15 cellular contexts compared by ENCODE assay signal in the genomic region with DNA sequence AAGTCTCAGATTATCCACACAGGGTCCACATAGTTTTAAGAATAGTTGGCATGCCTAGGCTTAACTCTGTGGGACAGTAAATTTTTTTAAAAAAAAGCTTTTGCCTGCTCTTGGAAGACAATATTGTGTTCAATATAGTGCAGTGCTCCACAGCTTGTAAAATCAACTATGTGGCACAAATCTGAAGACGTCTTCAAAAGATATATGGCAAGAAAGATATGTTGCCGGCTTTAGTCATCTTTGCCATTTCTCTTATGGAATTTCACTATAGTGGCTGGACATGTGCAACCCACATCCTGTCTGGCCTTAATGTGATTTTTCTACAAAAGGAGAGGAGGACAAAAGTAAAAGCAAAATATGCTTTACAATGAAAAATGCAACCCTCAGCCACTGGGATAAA.
A peak's percentile ranks its signal among the peaks of the same experiment; 100 is the strongest.
DNase-seq lines count a peak whose midpoint lies in the region; ATAC-seq and TF ChIP-seq lines count a peak whose summit lies in the region.
"Had no signal": no experiment of that assay in that cellular context is flagged by ENCODE, and none has a peak within 500 bp of the region (broad histone marks: within the 10 kb centered on the region; RNA-seq: fewer than 3 reads in every experiment).

No MANE protein-coding gene starts in this region.

- H3K4ac ChIP-seq in IMR-90 (ENCODE audit: low read depth, low read length) = no peak overlapping the region
- no peak overlapping the region for H3K4ac ChIP-seq in trophoblast cell (ENCODE audit: low read depth, low read length)

- H3K36me3 ChIP-seq in IMR-90 (ENCODE audit: control insufficient read depth, insufficient read depth, low read length) (no peaks in the 10 kb centered on the region), trophoblast cell (ENCODE audit: control insufficient read depth in 1 of 2, insufficient read depth in 2 of 2, low read length in 2 of 2) (no peaks in the 10 kb centered on the region), thyroid gland (no peaks in the 10 kb centered on the region)

- no peaks in the 10 kb centered on the region for H3K27me3 ChIP-seq in IMR-90 (ENCODE audit: control insufficient read depth, insufficient read depth, low read length)
- no peaks in the 10 kb centered on the region for H3K27me3 ChIP-seq in trophoblast cell (ENCODE audit: insufficient read depth, low read length)
- no peaks in the 10 kb centered on the region for H3K27me3 ChIP-seq in thyroid gland

- TF ChIP-seq CTCF in IMR-90 (conservative IDR thresholded peaks at IDR 0.05; ENCODE audit: low read depth, low read length) (no peak), fibroblast of villous mesenchyme (IDR thresholded peaks at IDR 0.05; ENCODE audit: insufficient read depth, low read depth, low read length) (no peak), thyroid gland (IDR thresholded peaks at IDR 0.05) (no peak)

- no peak overlapping the region for H4K8ac ChIP-seq in IMR-90 (ENCODE audit: low read depth in 2 of 2, low read length in 2 of 2)
- H4K8ac ChIP-seq in trophoblast cell (ENCODE audit: low read depth, low read length) = no peak overlapping the region

- H3K56ac ChIP-seq in IMR-90 (ENCODE audit: extremely low read depth, insufficient read depth, low read length) = no peak overlapping the region

- H4K12ac ChIP-seq in trophoblast cell (ENCODE audit: low read depth, low read length) = no peak overlapping the region

- dilution Hi-C loops in IMR-90 (cut with HindIII; ENCODE audit: low sequenced_read_pairs, unreplicated experiment) = no loop called here

- no peaks in the 10 kb centered on the region for H3K79me1 ChIP-seq in IMR-90 (ENCODE audit: low read depth in 1 of 2, low read length in 2 of 2)
- no peaks in the 10 kb centered on the region for H3K79me1 ChIP-seq in trophoblast cell (ENCODE audit: low read length)

- DNase-seq in IMR-90 (no peak), fibroblast of villous mesenchyme (ENCODE audit: low read depth) (peak; percentile 1), trophoblast cell (peak in 1 of 2 donors; percentile 53), thyroid gland (no peak), NCI-H2029 treated with DMSO at 0.1 percent for 48 hours (lab: John Stamatoyannopoulos, UW) (no peak), middle frontal gyrus (ENCODE audit: extremely low spot score, low spot score) (no peak)
- DNase-seq: C1 segment of cervical spinal cord; Calu3; CD4-positive, alpha-beta memory T cell; COR-L47; DMS79 treated with DMSO at 0.1 percent for 48 hours; GF-D8; H7; HCEC 1CT had no signal

- H2AK9ac ChIP-seq in IMR-90 (replicated peaks; ENCODE audit: low read depth, low read length, poor library complexity) = no peak overlapping the region

- TF ChIP-seq RAD21 in IMR-90 (IDR thresholded peaks at IDR 0.05; ENCODE audit: low read length) = no peak

- H3K9ac ChIP-seq in IMR-90 (ENCODE audit: low read depth, low read length) = no peak overlapping the region
- H3K9ac ChIP-seq in trophoblast cell (ENCODE audit: low read length) = no peak overlapping the region

- H2BK15ac ChIP-seq in IMR-90 (ENCODE audit: low read depth, low read length) = no peak overlapping the region

- intact Hi-C loops in IMR-90 (cut with micrococcal nuclease) (no loop called here), thyroid gland (cut with DNase I) (no loop called here)

- H3K23ac ChIP-seq in IMR-90 (ENCODE audit: low read depth, low read length) (no peak overlapping the region), trophoblast cell (ENCODE audit: low read length) (no peak overlapping the region)

- H3K4me3 ChIP-seq in IMR-90 (ENCODE audit: insufficient read depth, low read depth, low read length) = no peak overlapping the region
- no peak overlapping the region for H3K4me3 ChIP-seq in fibroblast of villous mesenchyme (ENCODE audit: low read depth, low read length)
- H3K4me3 ChIP-seq in trophoblast cell (ENCODE audit: low read depth, low read length) = no peak overlapping the region
- no peak overlapping the region for H3K4me3 ChIP-seq in thyroid gland (replicated peaks in 1 of 3)

- H3K79me2 ChIP-seq in trophoblast cell (ENCODE audit: control insufficient read depth, insufficient read depth, low read length, poor library complexity) = no peaks in the 10 kb centered on the region

- H2BK120ac ChIP-seq in IMR-90 (ENCODE audit: low read depth, low read length) = no peak overlapping the region
- H2BK120ac ChIP-seq in trophoblast cell (ENCODE audit: insufficient read depth, low read length, poor library complexity) = no peak overlapping the region

- H2BK12ac ChIP-seq in trophoblast cell (ENCODE audit: low read length) = no peak overlapping the region

- peak; percentile 35; the same call in 1 of the 2 replicates for ATAC-seq in IMR-90 (ENCODE audit: low read depth)
- no peak for ATAC-seq in HG02885 (IDR thresholded peaks at IDR 0.05; ENCODE audit: poor library complexity, unreplicated experiment)

- no peak overlapping the region for H4K91ac ChIP-seq in IMR-90 (ENCODE audit: insufficient read depth, low read depth, low read length)
- H4K91ac ChIP-seq in trophoblast cell (ENCODE audit: low read depth, low read length) = no peak overlapping the region

- H3K9me1 ChIP-seq in IMR-90 (ENCODE audit: insufficient read depth, low read length) = no peaks in the 10 kb centered on the region

- POLR2A ChIA-PET in IMR-90 (lab: Charles Lee; ENCODE audit: unreplicated experiment) = no interaction called here

- no peak overlapping the region for H3K14ac ChIP-seq in IMR-90 (replicated peaks; ENCODE audit: low read depth, low read length)
- no peak overlapping the region for H3K14ac ChIP-seq in trophoblast cell (ENCODE audit: low read length)

- H2AK5ac ChIP-seq in IMR-90 (ENCODE audit: low read depth, low read length) (no peak overlapping the region), trophoblast cell (ENCODE audit: low read length) (no peak overlapping the region)

- in situ Hi-C loops in IMR-90 (cut with MboI; ENCODE audit: low sequenced_read_pairs) = no loop called here

- WGBS in IMR-90 (ENCODE audit: extremely low coverage in 2 of 2, insufficient read length in 1 of 2), 2 experiments = no CpG with 5 or more reads among the region's 2 CpGs
- no CpG with 5 or more reads among the region's 2 CpGs for WGBS in trophoblast cell (ENCODE audit: extremely low coverage, insufficient coverage, insufficient read length)
- 67 to 80% methylated on average over 2 of the region's 2 CpGs for WGBS in thyroid gland, 2 donors

- BruUV-seq in IMR-90 (replicated peaks; lab: Mats Ljungman, UMichigan) = no TSS peak

- CTCF ChIA-PET in IMR-90 (lab: Yijun Ruan, JAX) = interaction anchor here (1.3 kb wide), 1 partner anchor 84 kb away, joined by 3 read pairs; no protein-coding TSS in a partner anchor

- H3K27ac ChIP-seq in IMR-90 (ENCODE audit: insufficient read depth, low read length) (no peak overlapping the region), trophoblast cell (ENCODE audit: low read depth, low read length) (peak overlapping the region; percentile 20), thyroid gland (peak overlapping the region; percentile 75 to 91 (median 88))

- no peaks in the 10 kb centered on the region for H3K9me3 ChIP-seq in IMR-90 (ENCODE audit: control insufficient read depth, insufficient read depth, low read length)
- H3K9me3 ChIP-seq in trophoblast cell (ENCODE audit: insufficient read depth, low read depth, low read length) = peaks cover 1% of the 10 kb centered on the region
- no peaks in the 10 kb centered on the region for H3K9me3 ChIP-seq in thyroid gland

- H2BK20ac ChIP-seq in IMR-90 (ENCODE audit: low read depth, low read length) = no peak overlapping the region

- no peaks in the 10 kb centered on the region for H3K4me1 ChIP-seq in IMR-90 (ENCODE audit: control insufficient read depth, insufficient read depth, low read length)
- peaks cover 0 to 4% of the 10 kb centered on the region in 2 experiments for H3K4me1 ChIP-seq in trophoblast cell (ENCODE audit: control insufficient read depth in 1 of 2, insufficient read depth in 2 of 2, low read length in 2 of 2)
- peaks cover 27 to 30% of the 10 kb centered on the region in 2 donors for H3K4me1 ChIP-seq in thyroid gland

- H3K18ac ChIP-seq in IMR-90 (ENCODE audit: low read depth, low read length) (no peak overlapping the region), trophoblast cell (ENCODE audit: low read length) (no peak overlapping the region)

- H2BK5ac ChIP-seq in IMR-90 (ENCODE audit: low read depth, low read length, poor library complexity, severe bottlenecking) (no peak overlapping the region), trophoblast cell (ENCODE audit: low read depth, low read length, poor library complexity) (no peak overlapping the region)

- H2AFZ ChIP-seq in IMR-90 (replicated peaks; ENCODE audit: low read length, poor library complexity) = no peak overlapping the region
- H2AFZ ChIP-seq in trophoblast cell (ENCODE audit: insufficient read depth, low read length, poor library complexity) = no peak overlapping the region

- H3K4me2 ChIP-seq in IMR-90 (ENCODE audit: low read depth, low read length) (no peak overlapping the region), trophoblast cell (ENCODE audit: low read length) (no peak overlapping the region)

- TF ChIP-seq POLR2A in IMR-90 (IDR thresholded peaks at IDR 0.05; ENCODE audit: low read depth, low read length) (no peak), thyroid gland (IDR thresholded peaks at IDR 0.05) (no peak)

- no peaks in the 10 kb centered on the region for H4K20me1 ChIP-seq in IMR-90 (ENCODE audit: insufficient read depth, low read length)

- no peak overlapping the region for H4K5ac ChIP-seq in IMR-90 (ENCODE audit: low read depth, low read length)

TF ChIP-seq in IMR-90, 13 proteins besides CTCF, POLR2A, EP300 and RAD21 (continues in another document):
- no peak for TF ChIP-seq ELK1 (IDR thresholded peaks at IDR 0.05; ENCODE audit: borderline replicate concordance, low read depth, low read length)
- no peak for TF ChIP-seq BHLHE40 (IDR thresholded peaks at IDR 0.05; ENCODE audit: low read depth, low read length)
- TF ChIP-seq SMC3 (IDR thresholded peaks at IDR 0.05; ENCODE audit: low read depth, low read length) = no peak
- no peak for TF ChIP-seq MAFK (IDR thresholded peaks at IDR 0.05; ENCODE audit: low read depth, low read length)
- no peak for TF ChIP-seq CHD1 (IDR thresholded peaks at IDR 0.05; ENCODE audit: low read depth, low read length)
- TF ChIP-seq NFE2L2 (IDR thresholded peaks at IDR 0.05; ENCODE audit: low read depth, low read length) = no peak
- no peak for TF ChIP-seq RFX5 (IDR thresholded peaks at IDR 0.05; ENCODE audit: low read depth, low read length)
- TF ChIP-seq RCOR1 (IDR thresholded peaks at IDR 0.05; ENCODE audit: insufficient replicate concordance, low read length) = no peak
- TF ChIP-seq MAZ (IDR thresholded peaks at IDR 0.05; ENCODE audit: borderline replicate concordance, low read depth, low read length) = no peak
